ENCODE assay signal across 11 cellular contexts in genomic region chr9:132042324-132042723, GRCh38. TPM values are rescaled to one million over a fixed set of nuclear protein-coding genes. Genes with fewer than 3 reads are reported as not detected.
DNase-seq lines count a peak whose midpoint lies in the region; ATAC-seq and TF ChIP-seq lines count a peak whose summit lies in the region.
"Had no signal": no experiment of that assay in that cellular context is flagged by ENCODE, and none has a peak within 500 bp of the region (broad histone marks: within the 10 kb centered on the region; RNA-seq: fewer than 3 reads in every experiment).

No MANE protein-coding gene starts in this region.

- H3K9me3 Mint-ChIP-seq in chondrocyte (ENCODE audit: low read depth), result no peaks in the 10 kb centered on the region
- no peaks in the 10 kb centered on the region for H3K9me3 Mint-ChIP-seq in osteocyte (ENCODE audit: unreplicated experiment)
- H3K9me3 Mint-ChIP-seq: activated CD8-positive, alpha-beta T cell treated with anti-CD3 and anti-CD28 coated beads for 36 hours had no signal

- H3K4me1 ChIP-seq in lower lobe of right lung, result no peaks in the 10 kb centered on the region
- H3K4me1 ChIP-seq: Peyer's patch had no signal

- H3K27ac ChIP-seq in lower lobe of right lung, result no peak overlapping the region
- H3K27ac ChIP-seq: ascending aorta, Peyer's patch had no signal

- ATAC-seq in HG03108 (IDR thresholded peaks at IDR 0.05; ENCODE audit: unreplicated experiment) (no peak), lower lobe of right lung (no peak)
- ATAC-seq: activated CD8-positive, alpha-beta T cell treated with anti-CD3 and anti-CD28 coated beads for 36 hours had no signal

- TF ChIP-seq CTCF in chondrocyte (IDR thresholded peaks at IDR 0.05) (peak; percentile 21), osteocyte (IDR thresholded peaks at IDR 0.05) (no peak), lower lobe of right lung (IDR thresholded peaks at IDR 0.05) (no peak)

- peak overlapping the region; percentile 77 for H3K27ac Mint-ChIP-seq in chondrocyte (ENCODE audit: unreplicated experiment)
- peak overlapping the region; percentile 70 for H3K27ac Mint-ChIP-seq in osteocyte (ENCODE audit: unreplicated experiment)
- H3K27ac Mint-ChIP-seq: activated CD8-positive, alpha-beta T cell treated with anti-CD3 and anti-CD28 coated beads for 36 hours had no signal

- H3K4me1 Mint-ChIP-seq in chondrocyte (ENCODE audit: low read depth), result peaks cover 54% of the 10 kb centered on the region
- H3K4me1 Mint-ChIP-seq in osteocyte (ENCODE audit: unreplicated experiment), result peaks cover 37% of the 10 kb centered on the region

- H3K9me3 ChIP-seq in lower lobe of right lung, result no peaks in the 10 kb centered on the region
- H3K9me3 ChIP-seq: ascending aorta, Peyer's patch had no signal

- H3K27me3 ChIP-seq in lower lobe of right lung (ENCODE audit: low read depth), result no peaks in the 10 kb centered on the region
- H3K27me3 ChIP-seq: ascending aorta, Peyer's patch had no signal

- H3K36me3 Mint-ChIP-seq in chondrocyte (ENCODE audit: low read depth), result no peaks in the 10 kb centered on the region
- H3K36me3 Mint-ChIP-seq in osteocyte (ENCODE audit: unreplicated experiment), result peaks cover 3% of the 10 kb centered on the region

- DNase-seq in GDM1 (lab: John Stamatoyannopoulos, UW) (peak; percentile 26), OCI-M1 (lab: John Stamatoyannopoulos, UW) (peak; percentile 55), chondrocyte (ENCODE audit: low spot score) (no peak), osteocyte (ENCODE audit: extremely low spot score, unreplicated experiment) (no peak), NCI-H526 treated with DMSO at 0.1 percent for 48 hours (lab: John Stamatoyannopoulos, UW) (no peak), GM19238 (ENCODE audit: insufficient read length, low spot score) (no peak), lower lobe of right lung (no peak)
- DNase-seq: activated CD8-positive, alpha-beta T cell treated with anti-CD3 and anti-CD28 coated beads for 36 hours; Peyer's patch had no signal

- intact Hi-C loops in lower lobe of right lung (cut with DNase I), result no loop called here

- H3K36me3 ChIP-seq in lower lobe of right lung, result no peaks in the 10 kb centered on the region
- H3K36me3 ChIP-seq: ascending aorta, Peyer's patch had no signal

- H3K4me3 ChIP-seq in lower lobe of right lung, result no peak overlapping the region
- H3K4me3 ChIP-seq: ascending aorta, Peyer's patch had no signal

- H3K4me3 Mint-ChIP-seq in chondrocyte (ENCODE audit: unreplicated experiment), result no peak overlapping the region
- H3K4me3 Mint-ChIP-seq in osteocyte (ENCODE audit: unreplicated experiment), result no peak overlapping the region
- H3K4me3 Mint-ChIP-seq: activated CD8-positive, alpha-beta T cell treated with anti-CD3 and anti-CD28 coated beads for 36 hours had no signal

- H3K27me3 Mint-ChIP-seq in chondrocyte (ENCODE audit: low read depth) (no peaks in the 10 kb centered on the region), osteocyte (ENCODE audit: unreplicated experiment) (no peaks in the 10 kb centered on the region)
- H3K27me3 Mint-ChIP-seq: activated CD8-positive, alpha-beta T cell treated with anti-CD3 and anti-CD28 coated beads for 36 hours had no signal

RNA-seq across cellular contexts. Expression of gene MED27, which starts 37.3 kb away (rescaled TPM):
- total RNA-seq in chondrocyte (24.4 to 28.2 TPM (median 26.6 TPM) in 3 replicates), osteocyte (24.1 and 25.2 TPM in 2 replicates), lower lobe of right lung (15.7 TPM)

Comparison
In these comparisons a context has a peak if more than half of its experiments do, and no peak if none do; other contexts are left out.
1. DNase-seq: peak in GDM1 (single experiment) and OCI-M1 (single experiment); none in chondrocyte (single experiment), osteocyte (single experiment), NCI-H526 treated with DMSO at 0.1 percent for 48 hours (single experiment), GM19238 (single experiment) and lower lobe of right lung (single experiment).